In the genomic region with DNA sequence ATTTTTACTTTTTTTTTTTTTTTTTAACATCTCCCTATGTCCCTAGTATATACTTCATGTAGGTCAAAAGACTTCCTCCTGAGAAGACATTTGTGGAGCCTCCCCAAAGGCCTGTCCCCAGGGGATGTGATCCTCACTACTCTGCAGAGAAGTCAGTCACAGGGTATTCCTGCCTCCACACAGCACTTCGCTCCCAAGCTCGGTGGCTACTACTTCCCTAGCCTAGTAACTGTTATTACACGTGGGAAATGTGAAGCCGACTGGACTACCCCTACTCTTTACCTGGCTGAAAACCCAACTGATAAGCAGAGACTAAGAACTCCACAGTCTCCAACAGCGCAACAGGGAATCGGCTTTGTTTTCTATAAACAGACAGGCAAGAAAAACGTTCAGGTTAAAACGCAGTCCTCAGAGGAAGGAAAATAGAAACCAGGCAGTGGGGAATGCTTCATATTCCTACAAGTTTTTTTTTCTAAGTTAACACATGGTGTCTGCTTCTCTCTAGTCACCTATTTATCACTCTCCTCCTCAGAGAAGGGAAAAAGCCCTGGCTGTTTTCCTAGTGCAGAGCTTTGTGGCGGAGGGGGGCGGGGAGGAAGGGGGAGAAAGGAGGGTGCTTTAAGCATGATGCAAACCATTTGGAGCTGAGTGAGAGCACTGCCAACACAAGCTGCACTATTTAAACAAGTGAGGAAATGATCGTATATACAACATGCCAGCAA, we compare ENCODE assay signal across 8 cellular contexts.
DNase-seq lines count a peak whose midpoint lies in the region; ATAC-seq and TF ChIP-seq lines count a peak whose summit lies in the region.

No MANE protein-coding gene starts in this region.

- WGBS in SK-N-SH (ENCODE audit: low lambda C conversion rate): 44% methylated on average over 11 of the region's 11 CpGs
- WGBS in prostate gland: 19% methylated on average over 11 of the region's 11 CpGs

- no peak for TF ChIP-seq RAD21 in SK-N-SH (IDR thresholded peaks at IDR 0.05; ENCODE audit: low read length)

- H3K27me3 ChIP-seq in SK-N-SH (ENCODE audit: insufficient read depth): no peaks in the 10 kb centered on the region
- H3K27me3 ChIP-seq in prostate gland (replicated peaks; ENCODE audit: insufficient read depth): no peaks in the 10 kb centered on the region

- H3K27ac ChIP-seq in SK-N-SH (ENCODE audit: low read depth in 2 of 2, low read length in 1 of 2): peak overlapping the region; percentile 91 to 98
- peak overlapping the region; percentile 71 to 79 for H3K27ac ChIP-seq in prostate gland

- peak overlapping the region; percentile 75 for H3K9ac ChIP-seq in SK-N-SH

- H3K4me1 ChIP-seq in SK-N-SH (ENCODE audit: control insufficient read depth in 1 of 2, insufficient read depth in 2 of 2, low read depth in 1 of 2, low read length in 1 of 2) (peaks cover 38 to 50% of the 10 kb centered on the region in 2 experiments), prostate gland (replicated peaks) (peaks cover 15% of the 10 kb centered on the region)

- intact Hi-C loops in head of caudate nucleus (cut with DNase I) (no loop called here), prostate gland (cut with DNase I) (loop anchor here (2.0 kb wide), 1 partner anchor 43 kb away; no protein-coding TSS in a partner anchor)

- TF ChIP-seq EP300 in SK-N-SH (IDR thresholded peaks at IDR 0.05; ENCODE audit: borderline replicate concordance in 1 of 2, low read depth in 1 of 2, low read length in 1 of 2): peak; percentile 21 to 57; a peak in 2 of 4 replicates

- peak overlapping the region; percentile 75 for H3K4me2 ChIP-seq in SK-N-SH

- H3K9me2 ChIP-seq in SK-N-SH: no peaks in the 10 kb centered on the region

- H2AFZ ChIP-seq in SK-N-SH (ENCODE audit: low read depth): no peak overlapping the region

- peaks cover 40% of the 10 kb centered on the region for H3F3A ChIP-seq in SK-N-SH (replicated peaks; ENCODE audit: insufficient read depth)

- no peaks in the 10 kb centered on the region for H4K20me1 ChIP-seq in SK-N-SH (ENCODE audit: insufficient read depth)

- no peak for ATAC-seq in GM21526 (IDR thresholded peaks at IDR 0.05; ENCODE audit: low FRiP score, unreplicated experiment)
- ATAC-seq in GM21717 (IDR thresholded peaks at IDR 0.05; ENCODE audit: unreplicated experiment): no peak
- no peak for ATAC-seq in GM19035 (IDR thresholded peaks at IDR 0.05; ENCODE audit: unreplicated experiment)

- H3K4me3 ChIP-seq in SK-N-SH (ENCODE audit: low read depth in 2 of 2, low read length in 1 of 2): peak overlapping the region in 1 of 2 experiments; percentile 17; a peak in 2 of 4 replicates
- H3K4me3 ChIP-seq in prostate gland: no peak overlapping the region

- POLR2A ChIA-PET in SK-N-SH (lab: Yijun Ruan, JAX): no interaction called here

- CTCF ChIA-PET in SK-N-SH (lab: Yijun Ruan, JAX): interaction anchor here (0.9 to 2.9 kb wide), 6 partner anchors 14 to 88 kb away, joined by 3 to 9 read pairs (median 4); no protein-coding TSS in a partner anchor

- H3K79me2 ChIP-seq in SK-N-SH (ENCODE audit: insufficient read depth): no peaks in the 10 kb centered on the region

- H3K9me3 ChIP-seq in SK-N-SH (no peaks in the 10 kb centered on the region), prostate gland (no peaks in the 10 kb centered on the region)

- TF ChIP-seq POLR2A in prostate gland (IDR thresholded peaks at IDR 0.05): no peak

- TF ChIP-seq CTCF in SK-N-SH (IDR thresholded peaks at IDR 0.05): no peak
- TF ChIP-seq CTCF in prostate gland (IDR thresholded peaks at IDR 0.05): no peak

- H3K36me3 ChIP-seq in SK-N-SH (replicated peaks in 1 of 2; ENCODE audit: control insufficient read depth in 1 of 2, insufficient read depth in 2 of 2, low read length in 1 of 2): peaks cover 11 to 20% of the 10 kb centered on the region in 2 experiments
- no peaks in the 10 kb centered on the region for H3K36me3 ChIP-seq in prostate gland

- DNase-seq in ELR (ENCODE audit: low read depth) (peak; percentile 89), SK-N-SH (no peak), head of caudate nucleus (peak in 22 of 42 donors; percentile 15 to 75 (median 42)), prostate gland (ENCODE audit: low spot score) (peak; percentile 84), NCI-H446 treated with DMSO at 0.1 percent for 48 hours (lab: John Stamatoyannopoulos, UW) (no peak)

TF ChIP-seq in SK-N-SH, 30 proteins besides CTCF, POLR2A, EP300 and RAD21 (continues in another document):
- no peak for TF ChIP-seq RFX5 (IDR thresholded peaks at IDR 0.05; ENCODE audit: low read length)
- 0 out of 2 replicates have a peak, but pooled peaks have one; percentile 35 for TF ChIP-seq FOXM1 (IDR thresholded peaks at IDR 0.05; ENCODE audit: low read depth)
- no peak for TF ChIP-seq GABPA (IDR thresholded peaks at IDR 0.05; ENCODE audit: low read depth)
- TF ChIP-seq SMC3 (IDR thresholded peaks at IDR 0.05; ENCODE audit: low read depth, low read length): no peak
- no peak for TF ChIP-seq IRF3 (IDR thresholded peaks at IDR 0.05; ENCODE audit: low read depth, low read length)
- no peak for TF ChIP-seq USF1 (IDR thresholded peaks at IDR 0.05; ENCODE audit: borderline replicate concordance, low read depth)
- TF ChIP-seq PBX3 (IDR thresholded peaks at IDR 0.05): peak; percentile 81
- TF ChIP-seq MEF2A (IDR thresholded peaks at IDR 0.05; ENCODE audit: borderline replicate concordance, low read depth): no peak
- peak; percentile 88 for TF ChIP-seq NFIC (IDR thresholded peaks at IDR 0.05; ENCODE audit: borderline replicate concordance)
- peak; percentile 56; the same call in 1 of the 2 replicates for TF ChIP-seq TEAD4 (IDR thresholded peaks at IDR 0.05; ENCODE audit: borderline replicate concordance, insufficient read depth)
- TF ChIP-seq TCF12 (IDR thresholded peaks at IDR 0.05): peak; percentile 91
- TF ChIP-seq USF2 (IDR thresholded peaks at IDR 0.05; ENCODE audit: borderline replicate concordance, low read depth, low read length): no peak
- TF ChIP-seq, protein P1, sequence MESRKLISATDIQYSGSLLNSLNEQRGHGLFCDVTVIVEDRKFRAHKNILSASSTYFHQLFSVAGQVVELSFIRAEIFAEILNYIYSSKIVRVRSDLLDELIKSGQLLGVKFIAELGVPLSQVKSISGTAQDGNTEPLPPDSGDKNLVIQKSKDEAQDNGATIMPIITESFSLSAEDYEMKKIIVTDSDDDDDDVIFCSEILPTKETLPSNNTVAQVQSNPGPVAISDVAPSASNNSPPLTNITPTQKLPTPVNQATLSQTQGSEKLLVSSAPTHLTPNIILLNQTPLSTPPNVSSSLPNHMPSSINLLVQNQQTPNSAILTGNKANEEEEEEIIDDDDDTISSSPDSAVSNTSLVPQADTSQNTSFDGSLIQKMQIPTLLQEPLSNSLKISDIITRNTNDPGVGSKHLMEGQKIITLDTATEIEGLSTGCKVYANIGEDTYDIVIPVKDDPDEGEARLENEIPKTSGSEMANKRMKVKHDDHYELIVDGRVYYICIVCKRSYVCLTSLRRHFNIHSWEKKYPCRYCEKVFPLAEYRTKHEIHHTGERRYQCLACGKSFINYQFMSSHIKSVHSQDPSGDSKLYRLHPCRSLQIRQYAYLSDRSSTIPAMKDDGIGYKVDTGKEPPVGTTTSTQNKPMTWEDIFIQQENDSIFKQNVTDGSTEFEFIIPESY (IDR thresholded peaks at IDR 0.05; ENCODE audit: borderline replicate concordance, low read depth): no peak
- TF ChIP-seq RCOR1 (IDR thresholded peaks at IDR 0.05; ENCODE audit: low read length): no peak
- no peak for TF ChIP-seq YY1 (IDR thresholded peaks at IDR 0.05; ENCODE audit: low read depth)
- no peak for TF ChIP-seq ELF1 (IDR thresholded peaks at IDR 0.05)
- TF ChIP-seq JUND (IDR thresholded peaks at IDR 0.05): peak; percentile 45; the same call in 1 of the 2 replicates
- TF ChIP-seq NRF1 (IDR thresholded peaks at IDR 0.05; ENCODE audit: low read depth, low read length): no peak
- TF ChIP-seq MAX (IDR thresholded peaks at IDR 0.05; ENCODE audit: low read depth): peak; percentile 70
- no peak for TF ChIP-seq MXI1 (IDR thresholded peaks at IDR 0.05; ENCODE audit: low read depth, low read length)

Comparison
In these comparisons a context has a peak if more than half of its experiments do, and no peak if none do; other contexts are left out.
1. DNase-seq: peak in ELR (single experiment), head of caudate nucleus (22 of 42) and prostate gland (single experiment); none in SK-N-SH (single experiment) and NCI-H446 treated with DMSO at 0.1 percent for 48 hours (single experiment).